Comparison of ENCODE assay signal across 22 cellular contexts in genomic region chr10:17993361-17993760, GRCh38. TPM values are rescaled to one million over a fixed set of nuclear protein-coding genes. Genes with fewer than 3 reads are reported as not detected.
DNase-seq lines count a peak whose midpoint lies in the region; TF ChIP-seq lines count a peak whose summit lies in the region.
"Had no signal": no experiment of that assay in that cellular context is flagged by ENCODE, and none has a peak within 500 bp of the region (broad histone marks: within the 10 kb centered on the region; RNA-seq: fewer than 3 reads in every experiment).

No MANE protein-coding gene starts in this region.

- no peaks in the 10 kb centered on the region for H3K9me2 ChIP-seq in GM23248 (ENCODE audit: insufficient read depth)

- H3K4me3 ChIP-seq in GM23248 (no peak overlapping the region), skeletal muscle cell (ENCODE audit: low read depth, low read length) (no peak overlapping the region), prostate gland (no peak overlapping the region)
- H3K4me3 ChIP-seq: cardiac muscle cell, gastroesophageal sphincter, pancreas, testis had no signal

- H3K9me3 ChIP-seq in GM23248 (ENCODE audit: low read depth) (no peaks in the 10 kb centered on the region), prostate gland (no peaks in the 10 kb centered on the region)
- H3K9me3 ChIP-seq: gastroesophageal sphincter, pancreas, testis had no signal

- no peak for TF ChIP-seq CTCF in prostate gland (IDR thresholded peaks at IDR 0.05)

- intact Hi-C loops in prostate gland (cut with DNase I), result no loop called here

- no peak overlapping the region for H3K27ac ChIP-seq in GM23248
- H3K27ac ChIP-seq in prostate gland, result no peak overlapping the region
- H3K27ac ChIP-seq: cardiac muscle cell, gastroesophageal sphincter, pancreas, testis had no signal

- H3K36me3 ChIP-seq in GM23248 (ENCODE audit: low read depth) (no peaks in the 10 kb centered on the region), prostate gland (no peaks in the 10 kb centered on the region)
- H3K36me3 ChIP-seq: cardiac muscle cell, gastroesophageal sphincter, pancreas had no signal

- H3K27me3 ChIP-seq in GM23248 (replicated peaks; ENCODE audit: insufficient read depth), result no peaks in the 10 kb centered on the region
- no peaks in the 10 kb centered on the region for H3K27me3 ChIP-seq in prostate gland (replicated peaks; ENCODE audit: insufficient read depth)
- H3K27me3 ChIP-seq: cardiac muscle cell, gastroesophageal sphincter, pancreas, testis had no signal

- H3K9ac ChIP-seq in GM23248, result no peak overlapping the region

- WGBS in GM23248 (ENCODE audit: low coverage in 1 of 2, low lambda C conversion rate in 2 of 2, missing lambda C conversion rate in 2 of 2), 2 experiments, result 32 to 33% methylated on average over 3 of the region's 3 CpGs
- WGBS in prostate gland, result 80% methylated on average over 3 of the region's 3 CpGs

- no peak overlapping the region for H3K4me2 ChIP-seq in GM23248 (ENCODE audit: unreplicated experiment)

- no peaks in the 10 kb centered on the region for H4K20me1 ChIP-seq in GM23248 (ENCODE audit: insufficient read depth)

- H3K4me1 ChIP-seq in GM23248 (ENCODE audit: insufficient read depth) (peaks cover 20% of the 10 kb centered on the region), prostate gland (replicated peaks) (no peaks in the 10 kb centered on the region)
- H3K4me1 ChIP-seq: gastroesophageal sphincter, pancreas, testis had no signal

- DNase-seq in GM23248, result peak; percentile 69
- peak; percentile 34 for DNase-seq in NCI-H82 treated with DMSO at 0.1 percent for 48 hours (lab: John Stamatoyannopoulos, UW; ENCODE audit: unreplicated experiment)
- peak; percentile 11 for DNase-seq in fibroblast of gingiva (ENCODE audit: low read depth)
- peak; percentile 52 for DNase-seq in skeletal muscle cell (ENCODE audit: low read depth)
- DNase-seq in prostate gland (ENCODE audit: low spot score), result no peak
- no peak for DNase-seq in superior temporal gyrus (ENCODE audit: extremely low spot score)
- DNase-seq in AML-193 (lab: John Stamatoyannopoulos, UW), result no peak
- DNase-seq: activated CD4-positive, alpha-beta T cell treated with anti-CD3 and anti-CD28 coated beads, Interleukin-2, amount 10 ng/mL, durations not matched to agents 7 days and 5 days; activated CD8-positive, alpha-beta memory T cell treated with anti-CD3 and anti-CD28 coated beads, Interleukin-2, amount 50 U/mL, for 4 hours; activated effector memory CD4-positive, alpha-beta T cell treated with Interleukin-2 at 50 U/mL for 16 hours; CD8-positive, alpha-beta T cell; DMS79 treated with DMSO at 0.1 percent for 48 hours; mesendoderm; naive thymus-derived CD8-positive, alpha-beta T cell; NCI-H146; pancreas; testis had no signal

- H3K79me2 ChIP-seq in GM23248 (ENCODE audit: insufficient read depth), result no peaks in the 10 kb centered on the region

- no peaks in the 10 kb centered on the region for H3F3A ChIP-seq in GM23248 (ENCODE audit: insufficient read depth)

- no peak for TF ChIP-seq POLR2A in prostate gland (IDR thresholded peaks at IDR 0.05)

- in situ Hi-C loops in GM23248 (cut with MboI), result no loop called here

- H2AFZ ChIP-seq in GM23248, result no peak overlapping the region

RNA-seq across cellular contexts. Expression of gene SLC39A12, which starts 41.6 kb away (rescaled TPM):
- not detected in 2 replicates for total RNA-seq in GM23248 (2014; rRNA removed; shearing (Covaris generic))
- polyA plus RNA-seq in GM23248 (2016; fragmentation: Nextera tagmentation; extraction: Ambion mirVana), result not detected in 2 replicates
- total RNA-seq in prostate gland, result not detected
- total RNA-seq: activated CD4-positive, alpha-beta T cell treated with anti-CD3 and anti-CD28 coated beads, Interleukin-2, amount 10 ng/mL, durations not matched to agents 7 days and 5 days; CD8-positive, alpha-beta T cell; H4; naive thymus-derived CD8-positive, alpha-beta T cell; pancreas; sciatic nerve; T-helper 1 cell treated with Interleukin-12 subunit alpha and Interleukin-12 subunit beta and Interleukin-4 antibody, amounts not matched to agents 30 ng/mL and 1 ng/mL, for 36 hours had no signal
- polyA plus RNA-seq: naive thymus-derived CD8-positive, alpha-beta T cell had no signal

Comparison
In these comparisons a context has a peak if more than half of its experiments do, and no peak if none do; other contexts are left out.
1. DNase-seq: peak in GM23248 (single experiment), NCI-H82 treated with DMSO at 0.1 percent for 48 hours (single experiment), fibroblast of gingiva (single experiment) and skeletal muscle cell (single experiment); none in prostate gland (single experiment), superior temporal gyrus (single experiment) and AML-193 (0 of 2).